19 cellular contexts compared by ENCODE assay signal in genomic region chr17:60164697-60165096, GRCh38. TPM values are rescaled to one million over a fixed set of nuclear protein-coding genes. Genes with fewer than 3 reads are reported as not detected.
"Had no signal": no experiment of that assay in that cellular context is flagged by ENCODE, and none has a peak within 500 bp of the region (broad histone marks: within the 10 kb centered on the region; RNA-seq: fewer than 3 reads in every experiment).

No MANE protein-coding gene starts in this region.

- DNase-seq: activated CD4-positive, alpha-beta memory T cell treated with anti-CD3 and anti-CD28 coated beads, Interleukin-2, amount 10 ng/mL, durations not matched to agents 7 days and 5 days; activated CD4-positive, alpha-beta T cell treated with anti-CD3 and anti-CD28 coated beads for 48 hours; activated CD4-positive, CD25-positive, alpha-beta regulatory T cell; activated CD8-positive, alpha-beta memory T cell treated with anti-CD3 and anti-CD28 coated beads, Interleukin-2, amount 10 ng/mL, durations not matched to agents 7 days and 5 days; activated naive CD4-positive, alpha-beta T cell; activated naive CD8-positive, alpha-beta T cell treated with anti-CD3 and anti-CD28 coated beads for 36 hours; amniotic stem cell; cortex of kidney; nucleus accumbens; retina; stimulated activated CD4-positive, alpha-beta T cell treated with anti-CD3 and anti-CD28 coated beads, Interleukin-12 subunit alpha, Interleukin-12 subunit beta, amount 100 ng/mL, for 4 hours; stimulated activated CD4-positive, alpha-beta T cell treated with anti-CD3 and anti-CD28 coated beads, Interleukin-1b, Interleukin-23, amount 100 ng/mL, for 48 hours; stimulated activated naive CD8-positive, alpha-beta T cell treated with anti-CD3 and anti-CD28 coated beads, Interleukin-15, Interleukin-2, amounts not matched to agents 100 U/mL and 50 U/mL, for 24 hours; substantia nigra; T-helper 1 cell; T-helper 9 cell; tibial artery had no signal

- ATAC-seq: activated CD8-positive, alpha-beta memory T cell treated with anti-CD3 and anti-CD28 coated beads, Interleukin-2, amount 10 ng/mL, durations not matched to agents 7 days and 5 days; natural killer cell treated with Interleukin-12 subunit alpha and Interleukin-12 subunit beta and Interleukin-15 and Interleukin-18, amount 100 ng/mL, for 72 hours; stimulated activated naive CD8-positive, alpha-beta T cell treated with anti-CD3 and anti-CD28 coated beads, Interleukin-15, Interleukin-2, amounts not matched to agents 100 U/mL and 50 U/mL, for 24 hours had no signal

- H3K4me1 ChIP-seq: tibial artery had no signal

- H3K36me3 ChIP-seq: cardiac muscle cell, tibial artery had no signal

- H3K27ac ChIP-seq: cardiac muscle cell, tibial artery had no signal

- H3K9me3 ChIP-seq: tibial artery had no signal

- H3K27me3 ChIP-seq: cardiac muscle cell had no signal

- H3K4me3 ChIP-seq: cardiac muscle cell, tibial artery had no signal

RNA-seq across cellular contexts. Expression of gene CA4, which starts 14.9 kb away (rescaled TPM):
- total RNA-seq: activated CD4-positive, alpha-beta memory T cell treated with anti-CD3 and anti-CD28 coated beads, Interleukin-2, amount 10 ng/mL, durations not matched to agents 7 days and 5 days; activated CD8-positive, alpha-beta memory T cell treated with anti-CD3 and anti-CD28 coated beads, Interleukin-2, amount 10 ng/mL, durations not matched to agents 7 days and 5 days; activated naive CD8-positive, alpha-beta T cell treated with anti-CD3 and anti-CD28 coated beads for 36 hours; natural killer cell treated with Interleukin-12 subunit alpha and Interleukin-12 subunit beta and Interleukin-15 and Interleukin-18, amount 100 ng/mL, for 72 hours had no signal
